In genomic region chr6:121647905-121648304, GRCh38 we compare ENCODE assay signal across 23 cellular contexts.
DNase-seq lines count a peak whose midpoint lies in the region; ATAC-seq and TF ChIP-seq lines count a peak whose summit lies in the region.
"Had no signal": no experiment of that assay in that cellular context is flagged by ENCODE, and none has a peak within 500 bp of the region (broad histone marks: within the 10 kb centered on the region; RNA-seq: fewer than 3 reads in every experiment).

No MANE protein-coding gene starts in this region.

- POLR2A ChIA-PET in MCF 10A (lab: Yijun Ruan, JAX), result no interaction called here

- no peak overlapping the region for H3K4me3 ChIP-seq in breast epithelium
- H3K4me3 ChIP-seq in brain microvascular endothelial cell (ENCODE audit: low read depth, low read length), result no peak overlapping the region
- H3K4me3 ChIP-seq: ascending aorta, upper lobe of left lung had no signal

- CTCF ChIA-PET in MCF 10A (lab: Yijun Ruan, JAX), result no interaction called here

- in situ Hi-C loops in brain microvascular endothelial cell (cut with HindIII; ENCODE audit: low pct_ligation_motif_present, low sequenced_read_pairs), result no loop called here

- H3K4me1 ChIP-seq in breast epithelium, result no peaks in the 10 kb centered on the region

- peaks cover 6% of the 10 kb centered on the region for H3K4me1 Mint-ChIP-seq in MCF 10A (ENCODE audit: insufficient read depth, unreplicated experiment)
- H3K4me1 Mint-ChIP-seq in natural killer cell treated with Interleukin-12 subunit alpha and Interleukin-12 subunit beta and Interleukin-15 and Interleukin-18, amount 100 ng/mL, for 72 hours (ENCODE audit: low read depth in 2 of 2), result no peaks in the 10 kb centered on the region
- H3K4me1 Mint-ChIP-seq: naive B cell; stimulated activated effector memory CD8-positive, alpha-beta T cell treated with anti-CD3 and anti-CD28 coated beads, Interleukin-12 subunit alpha, Interleukin-12 subunit beta, amount 100 ng/mL, for 72 hours had no signal

- intact Hi-C loops in MCF 10A (cut with micrococcal nuclease), result no loop called here
- intact Hi-C loops in breast epithelium (cut with DNase I; ENCODE audit: low total_unique reads), result loop anchor here (2.0 kb wide), 1 partner anchor 35 kb away; no protein-coding TSS in a partner anchor

- H3K36me3 ChIP-seq in breast epithelium (no peaks in the 10 kb centered on the region), brain microvascular endothelial cell (replicated peaks) (no peaks in the 10 kb centered on the region)
- H3K36me3 ChIP-seq: ascending aorta, upper lobe of left lung had no signal

- TF ChIP-seq CTCF in MCF 10A (IDR thresholded peaks at IDR 0.05; ENCODE audit: unreplicated experiment), result no peak
- TF ChIP-seq CTCF in breast epithelium (IDR thresholded peaks at IDR 0.05), result no peak
- no peak for TF ChIP-seq CTCF in brain microvascular endothelial cell (IDR thresholded peaks at IDR 0.05; ENCODE audit: low read depth, low read length, missing control alignments)

- ATAC-seq in HG03342 (IDR thresholded peaks at IDR 0.05; ENCODE audit: unreplicated experiment), result no peak
- no peak for ATAC-seq in natural killer cell treated with Interleukin-12 subunit alpha and Interleukin-12 subunit beta and Interleukin-15 and Interleukin-18, amount 100 ng/mL, for 72 hours
- ATAC-seq: PC-3; sciatic nerve; stimulated activated effector memory CD8-positive, alpha-beta T cell treated with anti-CD3 and anti-CD28 coated beads, Interleukin-12 subunit alpha, Interleukin-12 subunit beta, amount 100 ng/mL, for 72 hours had no signal

- H3K9me3 Mint-ChIP-seq in MCF 10A (ENCODE audit: unreplicated experiment), result no peaks in the 10 kb centered on the region
- H3K9me3 Mint-ChIP-seq in natural killer cell treated with Interleukin-12 subunit alpha and Interleukin-12 subunit beta and Interleukin-15 and Interleukin-18, amount 100 ng/mL, for 72 hours, result peaks cover 9% of the 10 kb centered on the region

- TF ChIP-seq POLR2A in breast epithelium (IDR thresholded peaks at IDR 0.05), result no peak

- H3K36me3 Mint-ChIP-seq in MCF 10A (ENCODE audit: insufficient read depth, unreplicated experiment), result no peaks in the 10 kb centered on the region
- no peaks in the 10 kb centered on the region for H3K36me3 Mint-ChIP-seq in natural killer cell treated with Interleukin-12 subunit alpha and Interleukin-12 subunit beta and Interleukin-15 and Interleukin-18, amount 100 ng/mL, for 72 hours
- H3K36me3 Mint-ChIP-seq: naive B cell; stimulated activated effector memory CD8-positive, alpha-beta T cell treated with anti-CD3 and anti-CD28 coated beads, Interleukin-12 subunit alpha, Interleukin-12 subunit beta, amount 100 ng/mL, for 72 hours had no signal

- no peaks in the 10 kb centered on the region for H3K27me3 Mint-ChIP-seq in MCF 10A (ENCODE audit: insufficient read depth, unreplicated experiment)
- no peaks in the 10 kb centered on the region for H3K27me3 Mint-ChIP-seq in natural killer cell treated with Interleukin-12 subunit alpha and Interleukin-12 subunit beta and Interleukin-15 and Interleukin-18, amount 100 ng/mL, for 72 hours
- H3K27me3 Mint-ChIP-seq: naive B cell had no signal

- peak; percentile 11 for DNase-seq in MCF 10A (ENCODE audit: unreplicated experiment)
- DNase-seq in breast epithelium (ENCODE audit: low spot score in 2 of 2), result no peak
- peak; percentile 53 for DNase-seq in brain microvascular endothelial cell
- DNase-seq in glomerular endothelial cell (ENCODE audit: extremely low read depth, low read depth, low spot score), result peak; percentile 63
- no peak for DNase-seq in natural killer cell treated with Interleukin-12 subunit alpha and Interleukin-12 subunit beta and Interleukin-15 and Interleukin-18, amount 100 ng/mL, for 72 hours (ENCODE audit: low spot score)
- no peak for DNase-seq in D341Med (ENCODE audit: low spot score)
- DNase-seq in SHP77 treated with DMSO at 0.1 percent for 48 hours (lab: John Stamatoyannopoulos, UW), result no peak
- DNase-seq: activated CD8-positive, alpha-beta memory T cell treated with anti-CD3 and anti-CD28 coated beads for 24 hours; effector CD8-positive, alpha-beta T cell; KG1; left cardiac atrium; naive B cell; NCI-H1436; NCI-H524; PC-3; stimulated activated CD4-positive, alpha-beta T cell treated with anti-CD3 and anti-CD28 coated beads, Interleukin-4, amount 100 ng/mL, for 4 hours; upper lobe of left lung had no signal

- no peak overlapping the region for H3K27ac Mint-ChIP-seq in MCF 10A (ENCODE audit: low read depth, unreplicated experiment)
- H3K27ac Mint-ChIP-seq in natural killer cell treated with Interleukin-12 subunit alpha and Interleukin-12 subunit beta and Interleukin-15 and Interleukin-18, amount 100 ng/mL, for 72 hours, result no peak overlapping the region
- H3K27ac Mint-ChIP-seq: stimulated activated effector memory CD8-positive, alpha-beta T cell treated with anti-CD3 and anti-CD28 coated beads, Interleukin-12 subunit alpha, Interleukin-12 subunit beta, amount 100 ng/mL, for 72 hours had no signal

- H3K27ac ChIP-seq in breast epithelium (no peak overlapping the region), brain microvascular endothelial cell (peak overlapping the region; percentile 2)
- H3K27ac ChIP-seq: 22Rv1, ascending aorta, upper lobe of left lung, VCaP had no signal

- H3K27me3 ChIP-seq in breast epithelium (no peaks in the 10 kb centered on the region), brain microvascular endothelial cell (replicated peaks) (no peaks in the 10 kb centered on the region)
- H3K27me3 ChIP-seq: ascending aorta, upper lobe of left lung had no signal

- BruUV-seq in MCF 10A (replicated peaks; lab: Mats Ljungman, UMichigan), result no TSS peak

- H3K9me3 ChIP-seq in breast epithelium, result no peaks in the 10 kb centered on the region
- H3K9me3 ChIP-seq: upper lobe of left lung had no signal

- H3K4me3 Mint-ChIP-seq in MCF 10A (ENCODE audit: unreplicated experiment), result no peak overlapping the region
- H3K4me3 Mint-ChIP-seq in natural killer cell treated with Interleukin-12 subunit alpha and Interleukin-12 subunit beta and Interleukin-15 and Interleukin-18, amount 100 ng/mL, for 72 hours, result no peak overlapping the region
- H3K4me3 Mint-ChIP-seq: stimulated activated effector memory CD8-positive, alpha-beta T cell treated with anti-CD3 and anti-CD28 coated beads, Interleukin-12 subunit alpha, Interleukin-12 subunit beta, amount 100 ng/mL, for 72 hours had no signal

Comparison
In these comparisons a context has a peak if more than half of its experiments do, and no peak if none do; other contexts are left out.
1. DNase-seq: peak in MCF 10A (single experiment), brain microvascular endothelial cell (single experiment) and glomerular endothelial cell (single experiment); none in breast epithelium (0 of 2), natural killer cell treated with Interleukin-12 subunit alpha and Interleukin-12 subunit beta and Interleukin-15 and Interleukin-18, amount 100 ng/mL, for 72 hours (single experiment), D341Med (single experiment) and SHP77 treated with DMSO at 0.1 percent for 48 hours (single experiment).